In genomic region chr10:11608159-11608966, GRCh38 we compare ENCODE assay signal across 14 cellular contexts. TPM values are rescaled to one million over a fixed set of nuclear protein-coding genes. Genes with fewer than 3 reads are reported as not detected.
DNase-seq lines count a peak whose midpoint lies in the region; ATAC-seq and TF ChIP-seq lines count a peak whose summit lies in the region.
"Had no signal": no experiment of that assay in that cellular context is flagged by ENCODE, and none has a peak within 500 bp of the region (broad histone marks: within the 10 kb centered on the region; RNA-seq: fewer than 3 reads in every experiment).

No MANE protein-coding gene starts in this region.

- no peak for ATAC-seq in HCT116

- CTCF ChIA-PET in HCT116 (lab: Charles Lee): no interaction called here

- H3K27me3 Mint-ChIP-seq in nephron progenitor cell (ENCODE audit: low read depth, poor library complexity): no peaks in the 10 kb centered on the region
- peaks cover 14 to 23% (median 18%) of the 10 kb centered on the region in 3 donors for H3K27me3 Mint-ChIP-seq in immature natural killer cell (ENCODE audit: low read depth in 3 of 3)

- H3K4me3 ChIP-seq in GM06990 (replicated peaks; ENCODE audit: low read depth, low read length) (peak overlapping the region; percentile 93), HCT116 (replicated peaks in 1 of 2; ENCODE audit: low read depth in 1 of 2, low read length in 2 of 2) (no peak overlapping the region)
- H3K4me3 ChIP-seq: coronary artery, SJCRH30, vagina had no signal

- H3K27ac ChIP-seq in HCT116 (ENCODE audit: low read depth, low read length): no peak overlapping the region
- H3K27ac ChIP-seq: coronary artery, SJCRH30, vagina had no signal

- H3K36me3 ChIP-seq in GM06990 (ENCODE audit: control insufficient read depth, insufficient read depth, low read length): no peaks in the 10 kb centered on the region
- H3K36me3 ChIP-seq in HCT116 (ENCODE audit: control insufficient read depth in 1 of 2, insufficient read depth in 2 of 2, low read length in 2 of 2): no peaks in the 10 kb centered on the region
- H3K36me3 ChIP-seq: SJCRH30, vagina had no signal

- H3K9me3 Mint-ChIP-seq in nephron progenitor cell (peaks cover 22% of the 10 kb centered on the region), immature natural killer cell (no peaks in the 10 kb centered on the region)

- RAD21 ChIA-PET in HCT116 (lab: Charles Lee; ENCODE audit: low non-redundant PET in 1 of 2, low total read pairs in 2 of 2, uncharacterized antibody in 2 of 2, unreplicated experiment in 2 of 2): no interaction called here

- peaks cover 76% of the 10 kb centered on the region for H3K79me2 ChIP-seq in HCT116 (ENCODE audit: insufficient read depth, low read length)

- H3K4me3 Mint-ChIP-seq in nephron progenitor cell (peak overlapping the region; percentile 18), immature natural killer cell (no peak overlapping the region)

- H3K4me2 ChIP-seq in HCT116 (ENCODE audit: low read length): peak overlapping the region; percentile 88

- DNase-seq in GM06990 (ENCODE audit: extremely low read depth, insufficient read length): no peak
- DNase-seq in HCT116 (ENCODE audit: low read depth, low spot score): no peak
- peak; percentile 44 for DNase-seq in SW480 (ENCODE audit: low spot score)
- no peak for DNase-seq in nephron progenitor cell
- no peak for DNase-seq in immature natural killer cell
- DNase-seq in C1 segment of cervical spinal cord (lab: John Stamatoyannopoulos, UW): no peak
- no peak for DNase-seq in stimulated activated CD4-positive, alpha-beta T cell treated with anti-CD3 and anti-CD28 coated beads, Interleukin-4, amount 100 ng/mL, for 1 hour
- DNase-seq: activated gamma-delta T cell, MM.1S, NCI-H2081, NCI-H82, SJCRH30 had no signal

- TF ChIP-seq CTCF in GM06990 (IDR thresholded peaks at IDR 0.05; ENCODE audit: insufficient read depth, low read length, poor library complexity, severe bottlenecking) (no peak), HCT116 (IDR thresholded peaks at IDR 0.05 in 2 of 3, conservative IDR thresholded peaks at IDR 0.05 in 1 of 3; ENCODE audit: borderline replicate concordance in 1 of 3, insufficient read depth in 1 of 3, low read depth in 2 of 3, low read length in 2 of 3) (no peak), nephron progenitor cell (IDR thresholded peaks at IDR 0.05) (no peak)

- H3K4me1 Mint-ChIP-seq in nephron progenitor cell (peaks cover 36% of the 10 kb centered on the region), immature natural killer cell (peaks cover 16 to 41% of the 10 kb centered on the region in 2 donors)

- H3K27ac Mint-ChIP-seq in nephron progenitor cell: peak overlapping the region; percentile 9
- no peak overlapping the region for H3K27ac Mint-ChIP-seq in immature natural killer cell

- TF ChIP-seq POLR2A in HCT116 (IDR thresholded peaks at IDR 0.05; ENCODE audit: borderline replicate concordance, extremely low read depth, insufficient read depth, insufficient read length): no peak

- H3K9me3 ChIP-seq in HCT116 (ENCODE audit: control insufficient read depth in 1 of 2, insufficient read depth in 1 of 2, low read depth in 1 of 2, low read length in 2 of 2): no peaks in the 10 kb centered on the region
- H3K9me3 ChIP-seq: SJCRH30, vagina had no signal

- no peaks in the 10 kb centered on the region for H3K27me3 ChIP-seq in GM06990 (replicated peaks; ENCODE audit: control insufficient read depth, insufficient read depth, low read length)
- no peaks in the 10 kb centered on the region for H3K27me3 ChIP-seq in HCT116 (ENCODE audit: insufficient read depth, low read length)
- H3K27me3 ChIP-seq: SJCRH30, vagina had no signal

- H4K20me1 ChIP-seq in HCT116 (ENCODE audit: insufficient read depth): no peaks in the 10 kb centered on the region

- POLR2A ChIA-PET in HCT116 (lab: Charles Lee): no interaction called here

- H3K4me1 ChIP-seq in HCT116 (ENCODE audit: control insufficient read depth in 1 of 2, insufficient read depth in 2 of 2, low read length in 2 of 2): peaks cover 30 to 54% of the 10 kb centered on the region in 2 experiments
- H3K4me1 ChIP-seq: SJCRH30 had no signal

- H3K36me3 Mint-ChIP-seq in nephron progenitor cell (ENCODE audit: low read depth) (peaks cover 42% of the 10 kb centered on the region), immature natural killer cell (no peaks in the 10 kb centered on the region)

- no peak for TF ChIP-seq RAD21 in HCT116 (IDR thresholded peaks at IDR 0.05; ENCODE audit: low read depth)

- BruUV-seq in HCT116 (replicated peaks; lab: Mats Ljungman, UMichigan): no TSS peak

- no peaks in the 10 kb centered on the region for H3K9me2 ChIP-seq in HCT116 (ENCODE audit: insufficient read depth)

- intact Hi-C loops in HCT116 (cut with micrococcal nuclease): no loop called here

- no peak overlapping the region for H2AFZ ChIP-seq in HCT116 (ENCODE audit: low read depth, low read length, poor library complexity, severe bottlenecking)

- H3K9ac ChIP-seq in HCT116 (ENCODE audit: low read length): no peak overlapping the region

TF ChIP-seq in HCT116, 20 proteins besides CTCF, POLR2A, EP300 and RAD21:
- TF ChIP-seq SP1 (IDR thresholded peaks at IDR 0.05; ENCODE audit: low read depth): no peak
- no peak for TF ChIP-seq POLR2AphosphoS5 (IDR thresholded peaks at IDR 0.05; ENCODE audit: low read depth, low read length)
- TF ChIP-seq, protein P1, sequence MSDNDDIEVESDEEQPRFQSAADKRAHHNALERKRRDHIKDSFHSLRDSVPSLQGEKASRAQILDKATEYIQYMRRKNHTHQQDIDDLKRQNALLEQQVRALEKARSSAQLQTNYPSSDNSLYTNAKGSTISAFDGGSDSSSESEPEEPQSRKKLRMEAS (IDR thresholded peaks at IDR 0.05): no peak
- no peak for TF ChIP-seq ZBTB33 (IDR thresholded peaks at IDR 0.05; ENCODE audit: extremely low read depth, insufficient replicate concordance, low read length)
- TF ChIP-seq YY1 (IDR thresholded peaks at IDR 0.05; ENCODE audit: extremely low read depth, insufficient replicate concordance, low read depth, low read length): no peak
- TF ChIP-seq REST (IDR thresholded peaks at IDR 0.05; ENCODE audit: low read depth): no peak
- TF ChIP-seq EGR1 (IDR thresholded peaks at IDR 0.05; ENCODE audit: low read depth): no peak
- no peak for TF ChIP-seq CBX3 (IDR thresholded peaks at IDR 0.05; ENCODE audit: low read depth)
- TF ChIP-seq TCF7L2 (IDR thresholded peaks at IDR 0.05; ENCODE audit: borderline replicate concordance, extremely low read depth, insufficient read depth, insufficient read length): no peak
- no peak for TF ChIP-seq CEBPB (IDR thresholded peaks at IDR 0.05; ENCODE audit: low read depth)
- no peak for TF ChIP-seq EZH2 (IDR thresholded peaks at IDR 0.05)
- no peak for TF ChIP-seq SIN3A (IDR thresholded peaks at IDR 0.05; ENCODE audit: low read depth)
- no peak for TF ChIP-seq JUND (IDR thresholded peaks at IDR 0.05)
- no peak for TF ChIP-seq SRF (IDR thresholded peaks at IDR 0.05; ENCODE audit: low read depth)
- no peak for TF ChIP-seq ELF1 (IDR thresholded peaks at IDR 0.05; ENCODE audit: borderline replicate concordance, low read depth)
- no peak for TF ChIP-seq ZFX (IDR thresholded peaks at IDR 0.05)

RNA-seq across cellular contexts. Expression of gene USP6NL, which starts 3.1 kb away (rescaled TPM):
- total RNA-seq in HCT116 (2021; ENCODE audit: unreplicated experiment): 24.6 TPM
- polyA plus RNA-seq in HCT116 (2012): 8.6 and 11.1 TPM in 2 replicates
- 1 to 10 TPM in 2 of 3 donors, under 1 TPM in 1; 0.08 to 2.3 (median 1.1) TPM for polyA plus RNA-seq in immature natural killer cell
